Comparison of ENCODE assay signal across 9 cellular contexts in the genomic region with DNA sequence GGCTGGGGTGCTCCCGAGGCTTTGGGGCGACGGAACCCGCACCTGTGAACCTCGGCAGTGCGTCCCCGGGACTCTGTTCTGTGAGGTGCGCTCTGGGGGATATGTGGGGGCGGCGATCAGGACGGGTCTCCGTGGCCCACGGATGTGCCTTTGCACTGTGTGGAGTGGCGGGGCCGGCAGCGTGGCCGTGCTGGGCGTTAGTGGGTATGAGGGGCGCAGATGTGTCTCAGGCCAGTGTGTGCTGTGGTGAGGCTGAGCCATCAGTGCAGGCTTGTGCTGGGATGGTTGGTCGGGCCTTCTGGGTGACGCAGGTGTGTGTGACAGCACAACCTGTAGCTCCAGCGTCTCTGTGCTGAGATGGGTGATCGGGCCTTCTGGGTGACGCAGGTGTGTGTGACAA. TPM values are rescaled to one million over a fixed set of nuclear protein-coding genes. Genes with fewer than 3 reads are reported as not detected.
A peak's percentile ranks its signal among the peaks of the same experiment; 100 is the strongest.
DNase-seq lines count a peak whose midpoint lies in the region; ATAC-seq and TF ChIP-seq lines count a peak whose summit lies in the region.
"Had no signal": no experiment of that assay in that cellular context is flagged by ENCODE, and none has a peak within 500 bp of the region (broad histone marks: within the 10 kb centered on the region; RNA-seq: fewer than 3 reads in every experiment).

No MANE protein-coding gene starts in this region.

- H3F3A ChIP-seq in SK-N-SH (replicated peaks; ENCODE audit: insufficient read depth): peaks cover 8% of the 10 kb centered on the region

- peak overlapping the region; percentile 41 for H3K9ac ChIP-seq in SK-N-SH
- H3K9ac ChIP-seq in rectal smooth muscle tissue (ENCODE audit: low read length): peak overlapping the region; percentile 25

- no peaks in the 10 kb centered on the region for H3K9me2 ChIP-seq in SK-N-SH

- no peak for TF ChIP-seq EP300 in SK-N-SH (IDR thresholded peaks at IDR 0.05; ENCODE audit: borderline replicate concordance in 1 of 2, low read depth in 1 of 2, low read length in 1 of 2)

- H4K20me1 ChIP-seq in SK-N-SH (ENCODE audit: insufficient read depth): no peaks in the 10 kb centered on the region

- no peak for ATAC-seq in HG03025 (IDR thresholded peaks at IDR 0.05; ENCODE audit: low FRiP score, unreplicated experiment)

- H3K9me3 ChIP-seq in SK-N-SH: no peaks in the 10 kb centered on the region
- no peaks in the 10 kb centered on the region for H3K9me3 ChIP-seq in esophagus squamous epithelium

- POLR2A ChIA-PET in SK-N-SH (lab: Yijun Ruan, JAX): no interaction called here

- H3K4me3 ChIP-seq in GM12865 (ENCODE audit: low read depth, low read length) (peak overlapping the region; percentile 59), SK-N-SH (ENCODE audit: low read depth in 2 of 2, low read length in 1 of 2) (peak overlapping the region; percentile 60 to 64), esophagus squamous epithelium (peak overlapping the region; percentile 47 to 75 (median 62)), rectal smooth muscle tissue (ENCODE audit: low read length) (peak overlapping the region; percentile 86)
- H3K4me3 ChIP-seq: SK-N-MC had no signal

- 58% methylated on average over 21 of the region's 24 CpGs for WGBS in SK-N-SH (ENCODE audit: low lambda C conversion rate)
- 74% methylated on average over 19 of the region's 24 CpGs; no CpG with 5 or more reads in 1 of the 2 donors for WGBS in esophagus squamous epithelium, 2 donors

- no peaks in the 10 kb centered on the region; a peak in 1 of 4 replicates for H3K4me1 ChIP-seq in SK-N-SH (ENCODE audit: control insufficient read depth in 1 of 2, insufficient read depth in 2 of 2, low read depth in 1 of 2, low read length in 1 of 2)
- peaks cover 5 to 8% (median 8%) of the 10 kb centered on the region in 3 donors for H3K4me1 ChIP-seq in esophagus squamous epithelium
- peaks cover 2% of the 10 kb centered on the region for H3K4me1 ChIP-seq in rectal smooth muscle tissue (ENCODE audit: control insufficient read depth, insufficient read depth, low read length)

- CTCF ChIA-PET in SK-N-SH (lab: Yijun Ruan, JAX): no interaction called here

- no peak for TF ChIP-seq RAD21 in SK-N-SH (IDR thresholded peaks at IDR 0.05; ENCODE audit: low read length)

- no peak overlapping the region for H2AFZ ChIP-seq in SK-N-SH (ENCODE audit: low read depth)

- no peaks in the 10 kb centered on the region for H3K79me2 ChIP-seq in SK-N-SH (ENCODE audit: insufficient read depth)

- no peak overlapping the region for H3K27ac ChIP-seq in SK-N-SH (ENCODE audit: low read depth in 2 of 2, low read length in 1 of 2)
- peak overlapping the region; percentile 90 to 94 (median 91) for H3K27ac ChIP-seq in esophagus squamous epithelium
- peak overlapping the region; percentile 92 for H3K27ac ChIP-seq in rectal smooth muscle tissue (ENCODE audit: low read depth, low read length)
- H3K27ac ChIP-seq: SK-N-MC had no signal

- TF ChIP-seq POLR2A in esophagus squamous epithelium (IDR thresholded peaks at IDR 0.05): no peak

- TF ChIP-seq CTCF in GM12865 (IDR thresholded peaks at IDR 0.05; ENCODE audit: insufficient read depth, low read depth, low read length, missing control alignments) (no peak), SK-N-SH (IDR thresholded peaks at IDR 0.05) (no peak), esophagus squamous epithelium (IDR thresholded peaks at IDR 0.05) (no peak)

- peaks cover 0 to 6% of the 10 kb centered on the region in 2 experiments for H3K36me3 ChIP-seq in SK-N-SH (replicated peaks in 1 of 2; ENCODE audit: control insufficient read depth in 1 of 2, insufficient read depth in 2 of 2, low read length in 1 of 2)
- peaks cover 0 to 26% (median 0%) of the 10 kb centered on the region in 3 donors for H3K36me3 ChIP-seq in esophagus squamous epithelium
- H3K36me3 ChIP-seq in rectal smooth muscle tissue (ENCODE audit: control insufficient read depth, insufficient read depth, low read length): no peaks in the 10 kb centered on the region

- intact Hi-C loops in esophagus squamous epithelium (cut with DNase I): no loop called here

- H3K27me3 ChIP-seq in SK-N-SH (ENCODE audit: insufficient read depth) (no peaks in the 10 kb centered on the region), esophagus squamous epithelium (no peaks in the 10 kb centered on the region), rectal smooth muscle tissue (ENCODE audit: control insufficient read depth, insufficient read depth, low read length) (no peaks in the 10 kb centered on the region)

- DNase-seq in GM12865 (ENCODE audit: low read depth) (no peak), SK-N-SH (no peak), esophagus squamous epithelium (lab: John Stamatoyannopoulos, UW) (no peak), hippocampal formation (lab: John Stamatoyannopoulos, UW) (no peak), AG08395 (ENCODE audit: low spot score) (no peak), SIG-M5 treated with dmso at 0.1 percent for 504 hours (lab: John Stamatoyannopoulos, UW; ENCODE audit: unreplicated experiment) (no peak)

- peak overlapping the region; percentile 77; the same call in 1 of the 2 replicates for H3K4me2 ChIP-seq in SK-N-SH

TF ChIP-seq in SK-N-SH, 30 proteins besides CTCF, POLR2A, EP300 and RAD21:
- TF ChIP-seq, protein P1, sequence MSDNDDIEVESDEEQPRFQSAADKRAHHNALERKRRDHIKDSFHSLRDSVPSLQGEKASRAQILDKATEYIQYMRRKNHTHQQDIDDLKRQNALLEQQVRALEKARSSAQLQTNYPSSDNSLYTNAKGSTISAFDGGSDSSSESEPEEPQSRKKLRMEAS (IDR thresholded peaks at IDR 0.05; ENCODE audit: low read depth): no peak
- no peak for TF ChIP-seq EZH2phosphoT487 (IDR thresholded peaks at IDR 0.05; ENCODE audit: borderline replicate concordance, low read depth)
- no peak for TF ChIP-seq RXRA (IDR thresholded peaks at IDR 0.05; ENCODE audit: borderline replicate concordance, low read depth)
- TF ChIP-seq ELF1 (IDR thresholded peaks at IDR 0.05): no peak
- no peak for TF ChIP-seq MXI1 (IDR thresholded peaks at IDR 0.05; ENCODE audit: low read depth, low read length)
- TF ChIP-seq, protein P2, sequence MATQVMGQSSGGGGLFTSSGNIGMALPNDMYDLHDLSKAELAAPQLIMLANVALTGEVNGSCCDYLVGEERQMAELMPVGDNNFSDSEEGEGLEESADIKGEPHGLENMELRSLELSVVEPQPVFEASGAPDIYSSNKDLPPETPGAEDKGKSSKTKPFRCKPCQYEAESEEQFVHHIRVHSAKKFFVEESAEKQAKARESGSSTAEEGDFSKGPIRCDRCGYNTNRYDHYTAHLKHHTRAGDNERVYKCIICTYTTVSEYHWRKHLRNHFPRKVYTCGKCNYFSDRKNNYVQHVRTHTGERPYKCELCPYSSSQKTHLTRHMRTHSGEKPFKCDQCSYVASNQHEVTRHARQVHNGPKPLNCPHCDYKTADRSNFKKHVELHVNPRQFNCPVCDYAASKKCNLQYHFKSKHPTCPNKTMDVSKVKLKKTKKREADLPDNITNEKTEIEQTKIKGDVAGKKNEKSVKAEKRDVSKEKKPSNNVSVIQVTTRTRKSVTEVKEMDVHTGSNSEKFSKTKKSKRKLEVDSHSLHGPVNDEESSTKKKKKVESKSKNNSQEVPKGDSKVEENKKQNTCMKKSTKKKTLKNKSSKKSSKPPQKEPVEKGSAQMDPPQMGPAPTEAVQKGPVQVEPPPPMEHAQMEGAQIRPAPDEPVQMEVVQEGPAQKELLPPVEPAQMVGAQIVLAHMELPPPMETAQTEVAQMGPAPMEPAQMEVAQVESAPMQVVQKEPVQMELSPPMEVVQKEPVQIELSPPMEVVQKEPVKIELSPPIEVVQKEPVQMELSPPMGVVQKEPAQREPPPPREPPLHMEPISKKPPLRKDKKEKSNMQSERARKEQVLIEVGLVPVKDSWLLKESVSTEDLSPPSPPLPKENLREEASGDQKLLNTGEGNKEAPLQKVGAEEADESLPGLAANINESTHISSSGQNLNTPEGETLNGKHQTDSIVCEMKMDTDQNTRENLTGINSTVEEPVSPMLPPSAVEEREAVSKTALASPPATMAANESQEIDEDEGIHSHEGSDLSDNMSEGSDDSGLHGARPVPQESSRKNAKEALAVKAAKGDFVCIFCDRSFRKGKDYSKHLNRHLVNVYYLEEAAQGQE (IDR thresholded peaks at IDR 0.05; ENCODE audit: low read depth, low read length): no peak
- TF ChIP-seq NFIC (IDR thresholded peaks at IDR 0.05; ENCODE audit: borderline replicate concordance): no peak
- no peak for TF ChIP-seq CHD2 (IDR thresholded peaks at IDR 0.05; ENCODE audit: low read length, partially characterized antibody)

RNA-seq across cellular contexts. Expression of gene ZNF331, which starts 16.9 kb away (rescaled TPM):
- 7.2 and 8.9 TPM in 2 replicates for polyA plus RNA-seq in SK-N-SH (2012; rRNA removed)
- polyA plus RNA-seq in SK-N-SH (2012; cell fraction: cytosol; rRNA removed): 3.0 and 4.2 TPM in 2 replicates
- 41.5 and 46.1 TPM in 2 replicates for polyA plus RNA-seq in SK-N-SH (2012; cell fraction: nucleus; rRNA removed)
- 10 to 100 TPM in 1 of 4 donors, 1 to 10 TPM in 3; 2.8 to 15.8 (median 7.9) TPM for total RNA-seq in esophagus squamous epithelium

Comparison
In these comparisons a context has a peak if more than half of its experiments do, and no peak if none do; other contexts are left out.
1. H3K27ac ChIP-seq: peak in esophagus squamous epithelium (4 of 4) and rectal smooth muscle tissue (single experiment); none in SK-N-SH (0 of 2).
2. Peak in every context shown above with its lines, with median percentiles within 50 percentile points of each other: H3K4me3 ChIP-seq.